Comparison of ENCODE assay signal across 1 cellular context in the genomic region with DNA sequence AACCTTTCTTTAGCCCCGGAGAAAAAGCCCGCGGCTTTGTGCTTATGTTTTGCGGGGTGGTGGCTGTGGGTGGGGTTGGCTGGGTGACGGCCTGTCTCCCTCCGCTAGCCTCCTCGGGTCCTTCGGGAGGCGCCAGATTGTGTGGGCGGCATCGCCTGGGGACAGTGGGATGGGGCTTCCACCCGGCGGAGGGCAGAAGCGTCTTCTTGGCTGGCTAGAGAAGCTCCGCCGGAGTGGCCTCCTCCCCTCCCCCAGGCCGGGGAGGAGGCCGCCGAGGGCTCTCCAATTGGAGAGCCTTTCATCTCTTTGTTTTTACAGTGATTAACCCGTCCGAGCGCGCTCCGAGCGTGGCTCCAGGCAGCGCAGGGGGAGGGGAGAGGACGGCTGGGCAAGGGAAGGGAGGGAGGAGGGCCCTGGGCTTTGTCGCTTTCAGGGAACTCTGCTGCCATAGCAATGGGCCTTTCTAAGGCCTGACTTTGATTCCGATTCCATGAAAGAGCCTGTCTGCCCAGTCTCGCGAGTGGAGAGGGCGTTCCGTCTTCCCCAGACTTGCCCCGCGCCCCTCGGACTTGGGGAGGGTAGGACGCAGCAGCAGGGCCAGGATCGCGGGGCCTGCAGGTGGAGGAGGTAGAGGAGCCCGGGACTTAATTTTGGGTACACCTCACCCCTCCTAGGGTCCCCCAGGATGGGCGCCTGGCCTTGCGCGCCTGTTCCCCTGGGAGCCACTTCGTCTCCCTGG.
TF ChIP-seq lines count a peak whose summit lies in the region.

No MANE protein-coding gene starts in this region.

TF ChIP-seq in HEK293, 187 proteins besides CTCF, POLR2A, EP300 and RAD21 (continued from another document and continues in another):
- TF ChIP-seq ZFP37 (tag by site-specific recombination; IDR thresholded peaks at IDR 0.05) (no peak), ZNF174 (tag by site-specific recombination; IDR thresholded peaks at IDR 0.05) (no peak), BCL11B (tag by site-specific recombination; IDR thresholded peaks at IDR 0.05; ENCODE audit: low read depth) (no peak), ZBTB1 (tag by site-specific recombination; IDR thresholded peaks at IDR 0.05) (no peak), ZNF830 (tag by site-specific recombination; IDR thresholded peaks at IDR 0.05; ENCODE audit: low read depth) (no peak), MZF1 (tag by site-specific recombination; IDR thresholded peaks at IDR 0.05; ENCODE audit: borderline replicate concordance) (no peak), ZBTB7A (tag by site-specific recombination; IDR thresholded peaks at IDR 0.05; ENCODE audit: low read depth) (no peak), KLF10 (tag by site-specific recombination; IDR thresholded peaks at IDR 0.05) (no peak), OSR2 (tag by site-specific recombination; IDR thresholded peaks at IDR 0.05) (peak; percentile 45; the same call in 1 of the 2 replicates), ZNF335 (tag by site-specific recombination; conservative IDR thresholded peaks at IDR 0.05) (peak; percentile 90), ZNF677 (tag by site-specific recombination; IDR thresholded peaks at IDR 0.05) (no peak), ZNF157 (tag by site-specific recombination; IDR thresholded peaks at IDR 0.05) (no peak), ZNF76 (tag by site-specific recombination; IDR thresholded peaks at IDR 0.05; ENCODE audit: borderline replicate concordance, low read depth) (no peak), ZNF302 (tag by site-specific recombination; IDR thresholded peaks at IDR 0.05; ENCODE audit: low read depth) (no peak), ZIC2 (tag by site-specific recombination; IDR thresholded peaks at IDR 0.05) (peak; percentile 65), YY1 (tag by site-specific recombination; IDR thresholded peaks at IDR 0.05) (no peak), ZNF837 (tag by site-specific recombination; IDR thresholded peaks at IDR 0.05) (no peak), ZNF558 (tag by site-specific recombination; IDR thresholded peaks at IDR 0.05) (no peak), SP3 (tag by site-specific recombination; IDR thresholded peaks at IDR 0.05) (peak; percentile 71), ZNF10 (tag by site-specific recombination; IDR thresholded peaks at IDR 0.05) (no peak), MEIS1 (CRISPR knock-in tag; IDR thresholded peaks at IDR 0.05; ENCODE audit: borderline replicate concordance) (no peak), ZBTB8A (tag by site-specific recombination; IDR thresholded peaks at IDR 0.05) (peak; percentile 84), PRDM1 (tag by site-specific recombination; IDR thresholded peaks at IDR 0.05) (no peak), SCRT2 (tag by site-specific recombination; IDR thresholded peaks at IDR 0.05) (no peak), HOXA7 (CRISPR knock-in tag; IDR thresholded peaks at IDR 0.05; ENCODE audit: borderline replicate concordance) (no peak), ZNF501 (tag by site-specific recombination; IDR thresholded peaks at IDR 0.05) (no peak), ZNF664 (tag by site-specific recombination; IDR thresholded peaks at IDR 0.05) (no peak)
- TF ChIP-seq, protein P1, sequence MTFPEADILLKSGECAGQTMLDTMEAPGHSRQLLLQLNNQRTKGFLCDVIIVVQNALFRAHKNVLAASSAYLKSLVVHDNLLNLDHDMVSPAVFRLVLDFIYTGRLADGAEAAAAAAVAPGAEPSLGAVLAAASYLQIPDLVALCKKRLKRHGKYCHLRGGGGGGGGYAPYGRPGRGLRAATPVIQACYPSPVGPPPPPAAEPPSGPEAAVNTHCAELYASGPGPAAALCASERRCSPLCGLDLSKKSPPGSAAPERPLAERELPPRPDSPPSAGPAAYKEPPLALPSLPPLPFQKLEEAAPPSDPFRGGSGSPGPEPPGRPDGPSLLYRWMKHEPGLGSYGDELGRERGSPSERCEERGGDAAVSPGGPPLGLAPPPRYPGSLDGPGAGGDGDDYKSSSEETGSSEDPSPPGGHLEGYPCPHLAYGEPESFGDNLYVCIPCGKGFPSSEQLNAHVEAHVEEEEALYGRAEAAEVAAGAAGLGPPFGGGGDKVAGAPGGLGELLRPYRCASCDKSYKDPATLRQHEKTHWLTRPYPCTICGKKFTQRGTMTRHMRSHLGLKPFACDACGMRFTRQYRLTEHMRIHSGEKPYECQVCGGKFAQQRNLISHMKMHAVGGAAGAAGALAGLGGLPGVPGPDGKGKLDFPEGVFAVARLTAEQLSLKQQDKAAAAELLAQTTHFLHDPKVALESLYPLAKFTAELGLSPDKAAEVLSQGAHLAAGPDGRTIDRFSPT (tag by site-specific recombination; IDR thresholded peaks at IDR 0.05) = no peak
- TF ChIP-seq, protein P2, sequence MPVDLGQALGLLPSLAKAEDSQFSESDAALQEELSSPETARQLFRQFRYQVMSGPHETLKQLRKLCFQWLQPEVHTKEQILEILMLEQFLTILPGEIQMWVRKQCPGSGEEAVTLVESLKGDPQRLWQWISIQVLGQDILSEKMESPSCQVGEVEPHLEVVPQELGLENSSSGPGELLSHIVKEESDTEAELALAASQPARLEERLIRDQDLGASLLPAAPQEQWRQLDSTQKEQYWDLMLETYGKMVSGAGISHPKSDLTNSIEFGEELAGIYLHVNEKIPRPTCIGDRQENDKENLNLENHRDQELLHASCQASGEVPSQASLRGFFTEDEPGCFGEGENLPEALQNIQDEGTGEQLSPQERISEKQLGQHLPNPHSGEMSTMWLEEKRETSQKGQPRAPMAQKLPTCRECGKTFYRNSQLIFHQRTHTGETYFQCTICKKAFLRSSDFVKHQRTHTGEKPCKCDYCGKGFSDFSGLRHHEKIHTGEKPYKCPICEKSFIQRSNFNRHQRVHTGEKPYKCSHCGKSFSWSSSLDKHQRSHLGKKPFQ (tag by site-specific recombination; IDR thresholded peaks at IDR 0.05) = no peak
- TF ChIP-seq, protein P3, sequence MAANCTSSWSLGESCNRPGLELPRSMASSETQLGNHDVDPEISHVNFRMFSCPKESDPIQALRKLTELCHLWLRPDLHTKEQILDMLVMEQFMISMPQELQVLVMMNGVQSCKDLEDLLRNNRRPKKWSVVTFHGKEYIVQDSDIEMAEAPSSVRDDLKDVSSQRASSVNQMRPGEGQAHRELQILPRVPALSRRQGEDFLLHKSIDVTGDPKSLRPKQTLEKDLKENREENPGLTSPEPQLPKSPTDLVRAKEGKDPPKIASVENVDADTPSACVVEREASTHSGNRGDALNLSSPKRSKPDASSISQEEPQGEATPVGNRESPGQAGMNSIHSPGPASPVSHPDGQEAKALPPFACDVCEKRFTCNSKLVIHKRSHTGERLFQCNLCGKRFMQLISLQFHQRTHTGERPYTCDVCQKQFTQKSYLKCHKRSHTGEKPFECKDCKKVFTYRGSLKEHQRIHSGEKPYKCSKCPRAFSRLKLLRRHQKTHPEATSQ (tag by site-specific recombination; IDR thresholded peaks at IDR 0.05) = no peak
- TF ChIP-seq, protein P4, sequence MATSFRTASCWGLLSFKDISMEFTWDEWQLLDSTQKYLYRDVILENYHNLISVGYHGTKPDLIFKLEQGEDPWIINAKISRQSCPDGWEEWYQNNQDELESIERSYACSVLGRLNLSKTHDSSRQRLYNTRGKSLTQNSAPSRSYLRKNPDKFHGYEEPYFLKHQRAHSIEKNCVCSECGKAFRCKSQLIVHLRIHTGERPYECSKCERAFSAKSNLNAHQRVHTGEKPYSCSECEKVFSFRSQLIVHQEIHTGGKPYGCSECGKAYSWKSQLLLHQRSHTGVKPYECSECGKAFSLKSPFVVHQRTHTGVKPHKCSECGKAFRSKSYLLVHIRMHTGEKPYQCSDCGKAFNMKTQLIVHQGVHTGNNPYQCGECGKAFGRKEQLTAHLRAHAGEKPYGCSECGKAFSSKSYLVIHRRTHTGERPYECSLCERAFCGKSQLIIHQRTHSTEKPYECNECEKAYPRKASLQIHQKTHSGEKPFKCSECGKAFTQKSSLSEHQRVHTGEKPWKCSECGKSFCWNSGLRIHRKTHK (tag by site-specific recombination; IDR thresholded peaks at IDR 0.05) = no peak
- TF ChIP-seq, protein P5, sequence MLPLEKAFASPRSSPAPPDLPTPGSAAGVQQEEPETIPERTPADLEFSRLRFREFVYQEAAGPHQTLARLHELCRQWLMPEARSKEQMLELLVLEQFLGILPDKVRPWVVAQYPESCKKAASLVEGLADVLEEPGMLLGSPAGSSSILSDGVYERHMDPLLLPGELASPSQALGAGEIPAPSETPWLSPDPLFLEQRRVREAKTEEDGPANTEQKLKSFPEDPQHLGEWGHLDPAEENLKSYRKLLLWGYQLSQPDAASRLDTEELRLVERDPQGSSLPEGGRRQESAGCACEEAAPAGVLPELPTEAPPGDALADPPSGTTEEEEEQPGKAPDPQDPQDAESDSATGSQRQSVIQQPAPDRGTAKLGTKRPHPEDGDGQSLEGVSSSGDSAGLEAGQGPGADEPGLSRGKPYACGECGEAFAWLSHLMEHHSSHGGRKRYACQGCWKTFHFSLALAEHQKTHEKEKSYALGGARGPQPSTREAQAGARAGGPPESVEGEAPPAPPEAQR (tag by site-specific recombination; IDR thresholded peaks at IDR 0.05) = no peak
- TF ChIP-seq, protein P6, sequence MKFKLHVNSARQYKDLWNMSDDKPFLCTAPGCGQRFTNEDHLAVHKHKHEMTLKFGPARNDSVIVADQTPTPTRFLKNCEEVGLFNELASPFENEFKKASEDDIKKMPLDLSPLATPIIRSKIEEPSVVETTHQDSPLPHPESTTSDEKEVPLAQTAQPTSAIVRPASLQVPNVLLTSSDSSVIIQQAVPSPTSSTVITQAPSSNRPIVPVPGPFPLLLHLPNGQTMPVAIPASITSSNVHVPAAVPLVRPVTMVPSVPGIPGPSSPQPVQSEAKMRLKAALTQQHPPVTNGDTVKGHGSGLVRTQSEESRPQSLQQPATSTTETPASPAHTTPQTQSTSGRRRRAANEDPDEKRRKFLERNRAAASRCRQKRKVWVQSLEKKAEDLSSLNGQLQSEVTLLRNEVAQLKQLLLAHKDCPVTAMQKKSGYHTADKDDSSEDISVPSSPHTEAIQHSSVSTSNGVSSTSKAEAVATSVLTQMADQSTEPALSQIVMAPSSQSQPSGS (tag by site-specific recombination; IDR thresholded peaks at IDR 0.05; ENCODE audit: low read depth) = no peak
- TF ChIP-seq, protein P7, sequence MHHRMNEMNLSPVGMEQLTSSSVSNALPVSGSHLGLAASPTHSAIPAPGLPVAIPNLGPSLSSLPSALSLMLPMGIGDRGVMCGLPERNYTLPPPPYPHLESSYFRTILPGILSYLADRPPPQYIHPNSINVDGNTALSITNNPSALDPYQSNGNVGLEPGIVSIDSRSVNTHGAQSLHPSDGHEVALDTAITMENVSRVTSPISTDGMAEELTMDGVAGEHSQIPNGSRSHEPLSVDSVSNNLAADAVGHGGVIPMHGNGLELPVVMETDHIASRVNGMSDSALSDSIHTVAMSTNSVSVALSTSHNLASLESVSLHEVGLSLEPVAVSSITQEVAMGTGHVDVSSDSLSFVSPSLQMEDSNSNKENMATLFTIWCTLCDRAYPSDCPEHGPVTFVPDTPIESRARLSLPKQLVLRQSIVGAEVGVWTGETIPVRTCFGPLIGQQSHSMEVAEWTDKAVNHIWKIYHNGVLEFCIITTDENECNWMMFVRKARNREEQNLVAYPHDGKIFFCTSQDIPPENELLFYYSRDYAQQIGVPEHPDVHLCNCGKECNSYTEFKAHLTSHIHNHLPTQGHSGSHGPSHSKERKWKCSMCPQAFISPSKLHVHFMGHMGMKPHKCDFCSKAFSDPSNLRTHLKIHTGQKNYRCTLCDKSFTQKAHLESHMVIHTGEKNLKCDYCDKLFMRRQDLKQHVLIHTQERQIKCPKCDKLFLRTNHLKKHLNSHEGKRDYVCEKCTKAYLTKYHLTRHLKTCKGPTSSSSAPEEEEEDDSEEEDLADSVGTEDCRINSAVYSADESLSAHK (tag by site-specific recombination; IDR thresholded peaks at IDR 0.05) = peak; percentile 47; the same call in 1 of the 2 replicates
- TF ChIP-seq, protein P8, sequence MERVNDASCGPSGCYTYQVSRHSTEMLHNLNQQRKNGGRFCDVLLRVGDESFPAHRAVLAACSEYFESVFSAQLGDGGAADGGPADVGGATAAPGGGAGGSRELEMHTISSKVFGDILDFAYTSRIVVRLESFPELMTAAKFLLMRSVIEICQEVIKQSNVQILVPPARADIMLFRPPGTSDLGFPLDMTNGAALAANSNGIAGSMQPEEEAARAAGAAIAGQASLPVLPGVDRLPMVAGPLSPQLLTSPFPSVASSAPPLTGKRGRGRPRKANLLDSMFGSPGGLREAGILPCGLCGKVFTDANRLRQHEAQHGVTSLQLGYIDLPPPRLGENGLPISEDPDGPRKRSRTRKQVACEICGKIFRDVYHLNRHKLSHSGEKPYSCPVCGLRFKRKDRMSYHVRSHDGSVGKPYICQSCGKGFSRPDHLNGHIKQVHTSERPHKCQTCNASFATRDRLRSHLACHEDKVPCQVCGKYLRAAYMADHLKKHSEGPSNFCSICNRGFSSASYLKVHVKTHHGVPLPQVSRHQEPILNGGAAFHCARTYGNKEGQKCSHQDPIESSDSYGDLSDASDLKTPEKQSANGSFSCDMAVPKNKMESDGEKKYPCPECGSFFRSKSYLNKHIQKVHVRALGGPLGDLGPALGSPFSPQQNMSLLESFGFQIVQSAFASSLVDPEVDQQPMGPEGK (tag by site-specific recombination; IDR thresholded peaks at IDR 0.05) = peak; percentile 82
- TF ChIP-seq, protein P9, sequence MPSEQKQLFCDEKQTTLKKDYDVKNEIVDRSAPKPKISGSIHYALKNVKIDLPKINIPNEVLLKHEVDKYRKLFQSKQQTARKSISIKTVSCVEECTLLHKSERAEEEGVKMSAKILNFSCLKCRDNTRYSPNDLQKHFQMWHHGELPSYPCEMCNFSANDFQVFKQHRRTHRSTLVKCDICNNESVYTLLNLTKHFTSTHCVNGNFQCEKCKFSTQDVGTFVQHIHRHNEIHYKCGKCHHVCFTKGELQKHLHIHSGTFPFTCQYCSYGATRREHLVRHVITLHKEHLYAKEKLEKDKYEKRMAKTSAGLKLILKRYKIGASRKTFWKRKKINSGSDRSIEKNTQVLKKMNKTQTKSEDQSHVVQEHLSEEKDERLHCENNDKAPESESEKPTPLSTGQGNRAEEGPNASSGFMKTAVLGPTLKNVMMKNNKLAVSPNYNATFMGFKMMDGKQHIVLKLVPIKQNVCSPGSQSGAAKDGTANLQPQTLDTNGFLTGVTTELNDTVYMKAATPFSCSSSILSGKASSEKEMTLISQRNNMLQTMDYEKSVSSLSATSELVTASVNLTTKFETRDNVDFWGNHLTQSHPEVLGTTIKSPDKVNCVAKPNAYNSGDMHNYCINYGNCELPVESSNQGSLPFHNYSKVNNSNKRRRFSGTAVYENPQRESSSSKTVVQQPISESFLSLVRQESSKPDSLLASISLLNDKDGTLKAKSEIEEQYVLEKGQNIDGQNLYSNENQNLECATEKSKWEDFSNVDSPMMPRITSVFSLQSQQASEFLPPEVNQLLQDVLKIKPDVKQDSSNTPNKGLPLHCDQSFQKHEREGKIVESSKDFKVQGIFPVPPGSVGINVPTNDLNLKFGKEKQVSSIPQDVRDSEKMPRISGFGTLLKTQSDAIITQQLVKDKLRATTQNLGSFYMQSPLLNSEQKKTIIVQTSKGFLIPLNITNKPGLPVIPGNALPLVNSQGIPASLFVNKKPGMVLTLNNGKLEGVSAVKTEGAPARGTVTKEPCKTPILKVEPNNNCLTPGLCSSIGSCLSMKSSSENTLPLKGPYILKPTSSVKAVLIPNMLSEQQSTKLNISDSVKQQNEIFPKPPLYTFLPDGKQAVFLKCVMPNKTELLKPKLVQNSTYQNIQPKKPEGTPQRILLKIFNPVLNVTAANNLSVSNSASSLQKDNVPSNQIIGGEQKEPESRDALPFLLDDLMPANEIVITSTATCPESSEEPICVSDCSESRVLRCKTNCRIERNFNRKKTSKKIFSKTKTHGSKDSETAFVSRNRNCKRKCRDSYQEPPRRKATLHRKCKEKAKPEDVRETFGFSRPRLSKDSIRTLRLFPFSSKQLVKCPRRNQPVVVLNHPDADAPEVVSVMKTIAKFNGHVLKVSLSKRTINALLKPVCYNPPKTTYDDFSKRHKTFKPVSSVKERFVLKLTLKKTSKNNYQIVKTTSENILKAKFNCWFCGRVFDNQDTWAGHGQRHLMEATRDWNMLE (tag by site-specific recombination; conservative IDR thresholded peaks at IDR 0.05; ENCODE audit: low read depth) = peak; percentile 21; the same call in 1 of the 2 replicates
